Comparison of ENCODE assay signal across 18 cellular contexts in the genomic region with DNA sequence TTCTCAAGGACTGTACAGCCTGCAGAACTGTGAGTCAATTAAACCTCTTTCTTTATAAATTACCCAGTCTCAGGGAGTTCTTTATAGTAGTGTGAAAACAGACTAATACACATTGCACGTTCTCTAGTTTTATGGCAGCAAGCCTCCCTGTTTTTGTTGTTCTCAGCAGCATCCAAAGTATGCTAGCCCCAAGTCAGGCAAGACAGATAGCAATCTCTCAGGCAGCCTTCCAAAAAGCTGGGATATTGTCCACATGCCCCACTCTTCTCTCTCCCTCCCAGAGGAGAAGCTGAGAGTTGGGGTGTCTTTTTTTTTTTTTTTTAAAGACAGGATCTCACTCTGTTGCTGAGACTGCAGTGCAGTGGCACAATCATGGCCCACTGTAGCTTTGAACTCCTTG.
A peak's percentile ranks its signal among the peaks of the same experiment; 100 is the strongest.
DNase-seq lines count a peak whose midpoint lies in the region.
"Had no signal": no experiment of that assay in that cellular context is flagged by ENCODE, and none has a peak within 500 bp of the region (broad histone marks: within the 10 kb centered on the region; RNA-seq: fewer than 3 reads in every experiment).

No MANE protein-coding gene starts in this region.

- H2BK5ac ChIP-seq in mesenchymal stem cell (ENCODE audit: low read depth, low read length, poor library complexity, severe bottlenecking), result no peak overlapping the region

- 100% methylated on average over 1 of the region's 1 CpG for WGBS in mesenchymal stem cell

- no peaks in the 10 kb centered on the region for H3K36me3 ChIP-seq in adipocyte (ENCODE audit: control insufficient read depth, insufficient read depth, low read length, severe bottlenecking)
- H3K36me3 ChIP-seq in mesenchymal stem cell (ENCODE audit: control insufficient read depth in 1 of 2, insufficient read depth in 2 of 2, low read depth in 1 of 2, low read length in 2 of 2), result no peaks in the 10 kb centered on the region

- no peaks in the 10 kb centered on the region for H3K27me3 ChIP-seq in adipocyte (replicated peaks; ENCODE audit: control insufficient read depth, insufficient read depth, low read length)
- no peaks in the 10 kb centered on the region for H3K27me3 ChIP-seq in mesenchymal stem cell (ENCODE audit: control insufficient read depth in 1 of 2, insufficient read depth in 1 of 2, low read length in 2 of 2)
- H3K27me3 ChIP-seq: BLaER1 treated with 17β-estradiol and CSF1 and Interleukin-3, amounts not matched to agents 10 nM and 100 nM had no signal

- no peak overlapping the region for H4K8ac ChIP-seq in mesenchymal stem cell (ENCODE audit: low read length)

- no peaks in the 10 kb centered on the region for H3K4me1 ChIP-seq in adipocyte (ENCODE audit: control insufficient read depth, insufficient read depth, low read length)
- H3K4me1 ChIP-seq in mesenchymal stem cell (ENCODE audit: control insufficient read depth, insufficient read depth, low read depth, low read length), result peaks cover 1% of the 10 kb centered on the region
- H3K4me1 ChIP-seq: BLaER1 treated with 17β-estradiol and CSF1 and Interleukin-3, amounts not matched to agents 10 nM and 100 nM had no signal

- H3K79me1 ChIP-seq in mesenchymal stem cell (replicated peaks; ENCODE audit: low read length, poor library complexity, severe bottlenecking), result no peaks in the 10 kb centered on the region

- H3K9me3 ChIP-seq in adipocyte (ENCODE audit: control insufficient read depth, low read length), result peaks cover 13% of the 10 kb centered on the region
- peaks cover 37% of the 10 kb centered on the region for H3K9me3 ChIP-seq in mesenchymal stem cell (ENCODE audit: control insufficient read depth, low read length)

- no peak overlapping the region for H2AK5ac ChIP-seq in mesenchymal stem cell (ENCODE audit: low read length, severe bottlenecking)

- H3K9ac ChIP-seq in adipocyte (ENCODE audit: low read length) (no peak overlapping the region), mesenchymal stem cell (ENCODE audit: low read length) (no peak overlapping the region)
- H3K9ac ChIP-seq: BLaER1 treated with 17β-estradiol and CSF1 and Interleukin-3, amounts not matched to agents 10 nM and 100 nM; GM23248 had no signal

- H3K18ac ChIP-seq in mesenchymal stem cell (ENCODE audit: low read depth in 1 of 2, low read length in 2 of 2), result no peak overlapping the region

- no peak overlapping the region for H4K91ac ChIP-seq in mesenchymal stem cell (ENCODE audit: low read length)

- no peak overlapping the region for H3K23ac ChIP-seq in mesenchymal stem cell (ENCODE audit: low read length in 2 of 2)

- no peak overlapping the region for H3K4me2 ChIP-seq in mesenchymal stem cell (ENCODE audit: low read length, poor library complexity, severe bottlenecking)
- H3K4me2 ChIP-seq: BLaER1 treated with 17β-estradiol and CSF1 and Interleukin-3, amounts not matched to agents 10 nM and 100 nM had no signal

- H3K4me3 ChIP-seq in adipocyte (ENCODE audit: low read length), result no peak overlapping the region
- H3K4me3 ChIP-seq in mesenchymal stem cell (ENCODE audit: insufficient read depth in 1 of 2, low read depth in 1 of 2, low read length in 2 of 2), result no peak overlapping the region
- H3K4me3 ChIP-seq: BLaER1 treated with 17β-estradiol and CSF1 and Interleukin-3, amounts not matched to agents 10 nM and 100 nM; GM23248 had no signal

- H2AFZ ChIP-seq in mesenchymal stem cell (ENCODE audit: low read depth, low read length), result no peak overlapping the region
- H2AFZ ChIP-seq: GM23248 had no signal

- no peak overlapping the region for H3K14ac ChIP-seq in mesenchymal stem cell (ENCODE audit: low read length in 2 of 2)

- DNase-seq in EH (ENCODE audit: low read depth), result peak; percentile 64
- DNase-seq in GM04504 (ENCODE audit: low read depth), result peak; percentile 12
- DNase-seq in adipocyte (ENCODE audit: low read depth), result peak; percentile 20
- no peak for DNase-seq in mesenchymal stem cell
- no peak for DNase-seq in stimulated activated naive CD4-positive, alpha-beta T cell (lab: John Stamatoyannopoulos, UW)
- no peak for DNase-seq in central memory CD4-positive, alpha-beta T cell
- no peak for DNase-seq in SW480 (ENCODE audit: low spot score)
- DNase-seq: Calu3; CD4-positive, alpha-beta T cell; CD8-positive, alpha-beta memory T cell; COR-L47; DMS53; DMS79 treated with DMSO at 0.1 percent for 48 hours; GDM1; GM23248; H7; HCEC 1CT had no signal

- H2BK12ac ChIP-seq in mesenchymal stem cell (ENCODE audit: low read length in 2 of 2), result no peak overlapping the region

- no peak overlapping the region for H3K4ac ChIP-seq in mesenchymal stem cell (ENCODE audit: low read depth in 1 of 2, low read length in 2 of 2)

- H2BK120ac ChIP-seq in mesenchymal stem cell (ENCODE audit: low read depth, low read length), result no peak overlapping the region

- no peak overlapping the region for H3K27ac ChIP-seq in mesenchymal stem cell (ENCODE audit: low read length, poor library complexity, severe bottlenecking)
- H3K27ac ChIP-seq: BLaER1 treated with 17β-estradiol and CSF1 and Interleukin-3, amounts not matched to agents 10 nM and 100 nM; GM23248 had no signal

- no peak overlapping the region for H2BK15ac ChIP-seq in mesenchymal stem cell (ENCODE audit: low read depth, poor library complexity, severe bottlenecking)

Comparison
In these comparisons a context has a peak if more than half of its experiments do, and no peak if none do; other contexts are left out.
1. DNase-seq: peak in EH (single experiment), GM04504 (single experiment) and adipocyte (single experiment); none in mesenchymal stem cell (single experiment), stimulated activated naive CD4-positive, alpha-beta T cell (0 of 6), central memory CD4-positive, alpha-beta T cell (single experiment) and SW480 (single experiment).